ENCODE assay signal across 10 cellular contexts in the genomic region with DNA sequence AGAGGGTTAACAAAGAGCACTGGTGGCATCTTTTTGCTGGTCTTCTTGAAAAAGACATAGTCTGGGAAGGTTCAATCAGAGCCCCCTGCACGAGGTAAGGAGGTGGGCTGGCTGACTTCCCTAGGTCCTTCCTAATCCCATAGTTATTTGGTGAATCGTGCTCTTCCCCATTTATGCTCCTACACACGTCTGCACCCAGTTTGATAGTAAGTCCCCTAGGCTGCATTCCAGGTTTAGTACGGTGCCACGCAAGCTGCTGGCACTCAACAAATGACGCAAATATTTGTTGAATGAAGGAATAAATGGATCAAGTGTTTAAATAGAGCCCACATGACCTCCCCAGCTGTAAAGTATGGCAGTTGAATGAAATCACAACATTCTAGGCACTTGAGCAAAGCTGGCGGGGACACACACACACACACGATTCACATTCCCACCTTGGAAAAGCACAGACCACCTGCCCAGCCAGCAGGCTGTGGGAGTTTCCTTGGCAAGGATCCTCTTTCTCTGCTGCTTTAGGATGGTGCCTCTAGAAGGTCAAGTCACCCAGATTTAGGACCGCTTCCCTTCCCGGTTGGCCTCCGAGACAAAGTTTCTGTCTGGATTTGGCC. TPM values are rescaled to one million over a fixed set of nuclear protein-coding genes. Genes with fewer than 3 reads are reported as not detected.
DNase-seq lines count a peak whose midpoint lies in the region; ATAC-seq and TF ChIP-seq lines count a peak whose summit lies in the region.
"Had no signal": no experiment of that assay in that cellular context is flagged by ENCODE, and none has a peak within 500 bp of the region (broad histone marks: within the 10 kb centered on the region; RNA-seq: fewer than 3 reads in every experiment).

No MANE protein-coding gene starts in this region.

- H3K4me3 Mint-ChIP-seq in activated naive CD8-positive, alpha-beta T cell treated with anti-CD3 and anti-CD28 coated beads, Interleukin-2, amount 50 U/mL, for 24 hours = peak overlapping the region; percentile 13

- no peaks in the 10 kb centered on the region for H3K36me3 Mint-ChIP-seq in activated naive CD8-positive, alpha-beta T cell treated with anti-CD3 and anti-CD28 coated beads, Interleukin-2, amount 50 U/mL, for 24 hours (ENCODE audit: low read depth)

- H3K9me3 Mint-ChIP-seq in activated naive CD8-positive, alpha-beta T cell treated with anti-CD3 and anti-CD28 coated beads, Interleukin-2, amount 50 U/mL, for 24 hours = no peaks in the 10 kb centered on the region

- peaks cover 48% of the 10 kb centered on the region for H3K27me3 Mint-ChIP-seq in activated naive CD8-positive, alpha-beta T cell treated with anti-CD3 and anti-CD28 coated beads, Interleukin-2, amount 50 U/mL, for 24 hours

- H3K4me3 ChIP-seq in kidney epithelial cell (ENCODE audit: low read depth, low read length) = peak overlapping the region; percentile 19
- peak overlapping the region; percentile 40 to 65 (median 47) for H3K4me3 ChIP-seq in subcutaneous abdominal adipose tissue (ENCODE audit: low read depth in 1 of 5, low read length in 5 of 5)
- H3K4me3 ChIP-seq: BLaER1 treated with 17β-estradiol and CSF1 and Interleukin-3, amounts not matched to agents 10 nM and 100 nM had no signal

- no peak for ATAC-seq in activated naive CD8-positive, alpha-beta T cell treated with anti-CD3 and anti-CD28 coated beads, Interleukin-2, amount 50 U/mL, for 24 hours

- no peak overlapping the region for H3K27ac ChIP-seq in subcutaneous abdominal adipose tissue (ENCODE audit: low read depth, low read length)
- H3K27ac ChIP-seq: BLaER1 treated with 17β-estradiol and CSF1 and Interleukin-3, amounts not matched to agents 10 nM and 100 nM had no signal

- H3K27me3 ChIP-seq in kidney epithelial cell (ENCODE audit: control insufficient read depth, insufficient read depth, low read length) (peaks cover 25% of the 10 kb centered on the region), subcutaneous abdominal adipose tissue (ENCODE audit: control insufficient read depth in 5 of 5, insufficient read depth in 4 of 5, low read length in 5 of 5) (peaks cover 14 to 30% (median 21%) of the 10 kb centered on the region in 5 donors)
- H3K27me3 ChIP-seq: BLaER1 treated with 17β-estradiol and CSF1 and Interleukin-3, amounts not matched to agents 10 nM and 100 nM had no signal

- TF ChIP-seq CTCF in kidney epithelial cell (IDR thresholded peaks at IDR 0.05; ENCODE audit: insufficient read depth, low read length, poor library complexity, severe bottlenecking) (no peak), GM20000 (IDR thresholded peaks at IDR 0.05; ENCODE audit: extremely low read depth, missing control alignments) (no peak)

- H3K27ac Mint-ChIP-seq in activated naive CD8-positive, alpha-beta T cell treated with anti-CD3 and anti-CD28 coated beads, Interleukin-2, amount 50 U/mL, for 24 hours = no peak overlapping the region

- H3K9ac ChIP-seq in subcutaneous abdominal adipose tissue (ENCODE audit: low read length in 5 of 5) = no peak overlapping the region
- H3K9ac ChIP-seq: BLaER1 treated with 17β-estradiol and CSF1 and Interleukin-3, amounts not matched to agents 10 nM and 100 nM had no signal

- peak; percentile 49 to 79 for DNase-seq in NCI-H2081 (lab: John Stamatoyannopoulos, UW)
- no peak for DNase-seq in NCI-H2081 treated with DMSO at 0.1 percent for 48 hours (lab: John Stamatoyannopoulos, UW)
- DNase-seq in activated naive CD8-positive, alpha-beta T cell treated with anti-CD3 and anti-CD28 coated beads, Interleukin-2, amount 50 U/mL, for 24 hours = no peak
- no peak for DNase-seq in kidney epithelial cell (ENCODE audit: low read depth)
- no peak for DNase-seq in GM19238 (ENCODE audit: insufficient read length, low spot score)
- no peak for DNase-seq in GM20000 (ENCODE audit: low spot score)
- DNase-seq in activated gamma-delta T cell (lab: John Stamatoyannopoulos, UW) = no peak
- DNase-seq: MM.1S had no signal

- H3K9me3 ChIP-seq in subcutaneous abdominal adipose tissue (ENCODE audit: control insufficient read depth in 5 of 5, low read length in 5 of 5) = no peaks in the 10 kb centered on the region

- peaks cover 14% of the 10 kb centered on the region for H3K4me1 Mint-ChIP-seq in activated naive CD8-positive, alpha-beta T cell treated with anti-CD3 and anti-CD28 coated beads, Interleukin-2, amount 50 U/mL, for 24 hours

- no peaks in the 10 kb centered on the region for H3K36me3 ChIP-seq in kidney epithelial cell (ENCODE audit: control insufficient read depth, insufficient read depth, low read length)
- H3K36me3 ChIP-seq in subcutaneous abdominal adipose tissue (ENCODE audit: control insufficient read depth in 5 of 5, insufficient read depth in 5 of 5, low read length in 5 of 5) = no peaks in the 10 kb centered on the region
- H3K36me3 ChIP-seq: BLaER1 treated with 17β-estradiol and CSF1 and Interleukin-3, amounts not matched to agents 10 nM and 100 nM had no signal

- peaks cover 0 to 18% (median 18%) of the 10 kb centered on the region in 5 donors for H3K4me1 ChIP-seq in subcutaneous abdominal adipose tissue (ENCODE audit: control insufficient read depth in 5 of 5, insufficient read depth in 5 of 5, low read length in 5 of 5)
- H3K4me1 ChIP-seq: BLaER1 treated with 17β-estradiol and CSF1 and Interleukin-3, amounts not matched to agents 10 nM and 100 nM had no signal

RNA-seq across cellular contexts. Expression of gene FAM184B, which starts 0.9 kb away (rescaled TPM):
- total RNA-seq in kidney epithelial cell = under 0.01 TPM in 2 replicates

RNA-seq across cellular contexts. Expression of gene DCAF16, which starts 30.0 kb away (rescaled TPM):
- total RNA-seq in kidney epithelial cell = 18.7 and 26.8 TPM in 2 replicates

RNA-seq across cellular contexts. Expression of gene NCAPG, which starts 30.2 kb away (rescaled TPM):
- total RNA-seq in kidney epithelial cell = 2.7 and 6.2 TPM in 2 replicates

Comparison
In these comparisons a context has a peak if more than half of its experiments do, and no peak if none do; other contexts are left out.
1. DNase-seq: peak in NCI-H2081 (2 of 2); none in NCI-H2081 treated with DMSO at 0.1 percent for 48 hours (single experiment), activated naive CD8-positive, alpha-beta T cell treated with anti-CD3 and anti-CD28 coated beads, Interleukin-2, amount 50 U/mL, for 24 hours (single experiment), kidney epithelial cell (single experiment), GM19238 (single experiment), GM20000 (single experiment) and activated gamma-delta T cell (single experiment).